ENCODE assay signal across 25 cellular contexts in genomic region chr18:66329716-66330115, GRCh38.
"Had no signal": no experiment of that assay in that cellular context is flagged by ENCODE, and none has a peak within 500 bp of the region (broad histone marks: within the 10 kb centered on the region; RNA-seq: fewer than 3 reads in every experiment).

No MANE protein-coding gene starts in this region.

- H3K9me3 ChIP-seq: ascending aorta had no signal

- DNase-seq: activated CD4-positive, alpha-beta T cell treated with anti-CD3 and anti-CD28 coated beads, Interleukin-2, amount 10 ng/mL, durations not matched to agents 24 days and 14 days; activated CD4-positive, alpha-beta T cell treated with anti-CD3 and anti-CD28 coated beads, Interleukin-2, amount 50 U/mL, for 4 hours; activated CD8-positive, alpha-beta T cell treated with anti-CD3 and anti-CD28 coated beads for 36 hours; activated gamma-delta T cell; activated naive CD4-positive, alpha-beta T cell treated with Interleukin-2 at 50 U/mL for 16 hours; activated naive CD8-positive, alpha-beta T cell treated with anti-CD3 and anti-CD28 coated beads, Interleukin-2, amount 10 ng/mL, durations not matched to agents 7 days and 5 days; activated T-cell treated with anti-CD3 and anti-CD28 coated beads, Interleukin-2, amount 50 U/mL, for 24 hours; amygdala; NCI-H1092 treated with DMSO at 0.1 percent for 48 hours; NCI-H1417; NCI-H146; NCI-H187; NCI-H2029 treated with DMSO at 0.1 percent for 48 hours; NCI-H2107; NCI-H510A; NCI-H69; NK-92 treated with Interleukin-12 subunit alpha and Interleukin-12 subunit beta, amount 100 ng/mL, for 24 hours; Right ventricle myocardium superior; SW 1271; T-helper 1 cell; T-helper 2 cell; T-helper 9 cell had no signal

- ATAC-seq: activated CD8-positive, alpha-beta T cell treated with anti-CD3 and anti-CD28 coated beads for 36 hours had no signal

- H3K27me3 ChIP-seq: ascending aorta, cardiac muscle cell had no signal

- H3K4me3 ChIP-seq: ascending aorta, cardiac muscle cell had no signal

- H3K27ac ChIP-seq: ascending aorta, cardiac muscle cell, KMS-11 had no signal

- H3K4me1 ChIP-seq: ascending aorta had no signal

- H3K36me3 ChIP-seq: ascending aorta, cardiac muscle cell had no signal
